8 cellular contexts compared by ENCODE assay signal in genomic region chr3:56251343-56251945, GRCh38.
A peak's percentile ranks its signal among the peaks of the same experiment; 100 is the strongest.
DNase-seq lines count a peak whose midpoint lies in the region; ATAC-seq, FAIRE-seq and TF ChIP-seq lines count a peak whose summit lies in the region.

No MANE protein-coding gene starts in this region.

- H3K4me3 Mint-ChIP-seq in H9, result no peak overlapping the region

- H2BK5ac ChIP-seq in H9 (ENCODE audit: insufficient read length, low read length) (no peak overlapping the region), mesendoderm (ENCODE audit: low read length) (no peak overlapping the region)

- peak; percentile 45 for FAIRE-seq in colon (lab: Jason Lieb, UNC)

- H3K27me3 ChIP-seq in H9 (ENCODE audit: insufficient read depth, low read length), result no peaks in the 10 kb centered on the region
- no peaks in the 10 kb centered on the region for H3K27me3 ChIP-seq in mesendoderm (ENCODE audit: insufficient read depth, low read length, poor library complexity)

- H3K9me3 ChIP-seq in H9 (ENCODE audit: control insufficient read depth, low read depth, low read length), result no peaks in the 10 kb centered on the region

- H2AFZ ChIP-seq in H9 (ENCODE audit: low read length), result no peak overlapping the region

- peaks cover 43 to 52% of the 10 kb centered on the region in 2 experiments for H3K4me1 Mint-ChIP-seq in H9

- H4K5ac ChIP-seq in H9 (ENCODE audit: insufficient read length, low read depth, low read length) (no peak overlapping the region), mesendoderm (ENCODE audit: low read length) (no peak overlapping the region)

- no peak overlapping the region for H3K4me3 ChIP-seq in mesendoderm (ENCODE audit: low read length)

- WGBS in H9 (ENCODE audit: extremely low coverage, insufficient read length, low lambda C conversion rate), result no CpG with 5 or more reads among the region's 3 CpGs
- WGBS in mesendoderm (ENCODE audit: extremely low coverage, insufficient coverage, low lambda C conversion rate), result no CpG with 5 or more reads among the region's 3 CpGs

- H4K91ac ChIP-seq in H9 (ENCODE audit: insufficient read length, low read depth, low read length), result no peak overlapping the region

- H3K23ac ChIP-seq in H9 (ENCODE audit: insufficient read length, low read depth, low read length) (no peak overlapping the region), mesendoderm (ENCODE audit: low read length) (no peak overlapping the region)

- H3K4me2 ChIP-seq in H9 (ENCODE audit: insufficient read depth, insufficient read length, low read length), result no peak overlapping the region
- no peak overlapping the region for H3K4me2 ChIP-seq in mesendoderm (ENCODE audit: low read length)

- H3K18ac ChIP-seq in H9 (ENCODE audit: insufficient read length, low read depth, low read length) (no peak overlapping the region), mesendoderm (ENCODE audit: low read length) (no peak overlapping the region)

- H4K8ac ChIP-seq in H9 (replicated peaks; ENCODE audit: insufficient read length, low read depth, low read length) (no peak overlapping the region), mesendoderm (ENCODE audit: low read depth, low read length) (no peak overlapping the region)

- H3K9ac ChIP-seq in H9 (ENCODE audit: extremely low read depth, insufficient read length, low read length) (no peak overlapping the region), mesendoderm (ENCODE audit: low read length) (no peak overlapping the region)

- H2AK5ac ChIP-seq in H9 (ENCODE audit: insufficient read length, low read length), result no peak overlapping the region
- H2AK5ac ChIP-seq in mesendoderm (ENCODE audit: low read length), result no peak overlapping the region

- H3K27ac ChIP-seq in H9 (ENCODE audit: insufficient read length, low read depth, low read length), result no peak overlapping the region
- no peak overlapping the region for H3K27ac ChIP-seq in mesendoderm (ENCODE audit: low read depth, low read length)

- H3T11ph ChIP-seq in H9 (ENCODE audit: low read length), result no peak overlapping the region

- H2BK12ac ChIP-seq in H9 (ENCODE audit: insufficient read length, low read depth, low read length), result no peak overlapping the region

- H3K36me3 Mint-ChIP-seq in H9 (ENCODE audit: insufficient read depth in 1 of 3, low read depth in 3 of 3), result no peaks in the 10 kb centered on the region

- H3K4ac ChIP-seq in H9 (ENCODE audit: low read depth, low read length), result no peak overlapping the region
- H3K4ac ChIP-seq in mesendoderm (ENCODE audit: low read depth, low read length), result no peak overlapping the region

- H3K23me2 ChIP-seq in H9 (ENCODE audit: insufficient read length, low read depth, low read length, poor library complexity, severe bottlenecking), result no peaks in the 10 kb centered on the region

- H2BK120ac ChIP-seq in H9 (ENCODE audit: low read depth, low read length, poor library complexity, severe bottlenecking) (no peak overlapping the region), mesendoderm (ENCODE audit: low read depth, low read length) (no peak overlapping the region)

- no peaks in the 10 kb centered on the region for H3K79me2 ChIP-seq in H9 (ENCODE audit: insufficient read depth, low read length)
- H3K79me2 ChIP-seq in mesendoderm (ENCODE audit: control insufficient read depth, insufficient read depth, low read length), result no peaks in the 10 kb centered on the region

- H3K9me3 Mint-ChIP-seq in H9, result no peaks in the 10 kb centered on the region

- H3K79me1 ChIP-seq in H9 (ENCODE audit: insufficient read depth, low read depth, low read length, poor library complexity, severe bottlenecking) (no peaks in the 10 kb centered on the region), mesendoderm (ENCODE audit: low read length) (no peaks in the 10 kb centered on the region)

- H3K36me3 ChIP-seq in mesendoderm (ENCODE audit: control insufficient read depth, insufficient read depth, low read length), result no peaks in the 10 kb centered on the region

- ATAC-seq in HG03196 (IDR thresholded peaks at IDR 0.05; ENCODE audit: unreplicated experiment), result no peak

- no peaks in the 10 kb centered on the region for H4K20me1 ChIP-seq in H9 (ENCODE audit: control insufficient read depth, insufficient read depth, insufficient read length)

- no peak overlapping the region for H2BK20ac ChIP-seq in H9 (ENCODE audit: low read depth, low read length, poor library complexity, severe bottlenecking)

- 0 out of 7 replicates have a peak overlapping the region, but pooled peaks of 1 of the 3 experiments have one; percentile 34 for H3K27ac Mint-ChIP-seq in H9

- peak; percentile 8 for DNase-seq in NCI-H2107 treated with DMSO at 0.1 percent for 48 hours (lab: John Stamatoyannopoulos, UW; ENCODE audit: unreplicated experiment)
- no peak for DNase-seq in NCI-H2107 (lab: John Stamatoyannopoulos, UW)
- no peak for DNase-seq in H9
- DNase-seq in NOMO-1 treated with dmso at 0.1 percent for 144 hours (lab: John Stamatoyannopoulos, UW; ENCODE audit: unreplicated experiment), result peak; percentile 5
- DNase-seq in mesendoderm, result peak; percentile 56
- DNase-seq in activated effector memory CD4-positive, alpha-beta T cell treated with anti-CD3 and anti-CD28 coated beads, Interleukin-2, amount 50 U/mL, for 16 hours, result no peak

- peaks cover 7% of the 10 kb centered on the region; the same call in 1 of the 2 replicates for H3K4me1 ChIP-seq in H9 (ENCODE audit: insufficient read depth, low read length)
- peaks cover 7% of the 10 kb centered on the region for H3K4me1 ChIP-seq in mesendoderm (ENCODE audit: control insufficient read depth, low read depth, low read length)

- no peak overlapping the region for H3K56ac ChIP-seq in H9 (ENCODE audit: insufficient read length, low read depth, low read length)
- H3K56ac ChIP-seq in mesendoderm (ENCODE audit: low read length), result no peak overlapping the region

- no peak overlapping the region for H3K14ac ChIP-seq in H9 (ENCODE audit: insufficient read depth, low read length)

- H2BK15ac ChIP-seq in H9 (ENCODE audit: low read depth, low read length) (no peak overlapping the region), mesendoderm (replicated peaks; ENCODE audit: low read depth) (no peak overlapping the region)

- TF ChIP-seq CTCF in H9 (conservative IDR thresholded peaks at IDR 0.05), result peak; percentile 89

- H3K27me3 Mint-ChIP-seq in H9 (ENCODE audit: low read depth), result no peaks in the 10 kb centered on the region

Comparison
In these comparisons a context has a peak if more than half of its experiments do, and no peak if none do; other contexts are left out.
1. DNase-seq: peak in NCI-H2107 treated with DMSO at 0.1 percent for 48 hours (single experiment), NOMO-1 treated with dmso at 0.1 percent for 144 hours (single experiment) and mesendoderm (single experiment); none in NCI-H2107 (single experiment), H9 (single experiment) and activated effector memory CD4-positive, alpha-beta T cell treated with anti-CD3 and anti-CD28 coated beads, Interleukin-2, amount 50 U/mL, for 16 hours (single experiment).